Comparison of ENCODE assay signal across 15 cellular contexts in the genomic region with DNA sequence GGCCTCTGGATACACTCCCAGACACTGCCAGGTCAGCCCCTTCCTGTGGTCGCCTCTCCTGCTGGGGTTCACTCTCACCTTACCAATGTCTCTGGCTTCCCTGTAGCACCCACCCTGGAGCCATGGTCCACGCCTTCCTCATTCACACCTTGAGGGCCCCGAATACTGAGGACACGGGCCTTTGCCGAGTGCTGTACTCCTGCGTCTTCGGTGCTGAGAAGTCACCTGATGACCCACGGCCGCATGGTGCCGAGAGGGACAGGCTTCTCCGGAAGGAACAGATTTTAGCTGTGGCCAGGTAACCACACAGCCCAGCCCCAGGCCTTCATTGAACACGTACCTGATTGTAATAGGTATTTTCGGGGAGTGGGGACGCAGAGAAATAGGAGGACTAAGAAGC. TPM values are rescaled to one million over a fixed set of nuclear protein-coding genes. Genes with fewer than 3 reads are reported as not detected.
DNase-seq lines count a peak whose midpoint lies in the region; ATAC-seq and TF ChIP-seq lines count a peak whose summit lies in the region.
"Had no signal": no experiment of that assay in that cellular context is flagged by ENCODE, and none has a peak within 500 bp of the region (broad histone marks: within the 10 kb centered on the region; RNA-seq: fewer than 3 reads in every experiment).

No MANE protein-coding gene starts in this region.

- H3K4me3 ChIP-seq in Caco-2 (ENCODE audit: low read depth, low read length): no peak overlapping the region

- intact Hi-C loops in Caco-2 (cut with micrococcal nuclease; ENCODE audit: unreplicated experiment) (loop anchor here (2.0 kb wide), 1 partner anchor 25 kb away; a partner anchor contains a TSS), cardiac septum (cut with DNase I) (no loop called here)
- intact Hi-C loops in activated T-helper 1 cell treated with anti-CD3 and anti-CD28 coated beads, Interleukin-12 subunit alpha, Interleukin-12 subunit beta, Interleukin-2, Interleukin-4 antibody, amounts not matched to agents 30 ng/mL and 10 ng/mL and 1 ng/mL, durations not matched to agents 14 hours and 24 hours and 36 hours (cut with micrococcal nuclease): loop anchor here (2.0 kb wide), 1 partner anchor 77 kb away; no protein-coding TSS in a partner anchor

- peaks cover 4% of the 10 kb centered on the region for H3K36me3 ChIP-seq in Caco-2 (ENCODE audit: control insufficient read depth, insufficient read depth, low read length)
- H3K36me3 ChIP-seq: SJCRH30 had no signal

- peaks cover 21% of the 10 kb centered on the region for H3K36me3 Mint-ChIP-seq in Caco-2 (ENCODE audit: insufficient read depth, unreplicated experiment)
- peaks cover 9% of the 10 kb centered on the region for H3K36me3 Mint-ChIP-seq in activated T-helper 1 cell treated with anti-CD3 and anti-CD28 coated beads, Interleukin-12 subunit alpha, Interleukin-12 subunit beta, Interleukin-2, Interleukin-4 antibody, amounts not matched to agents 30 ng/mL and 10 ng/mL and 1 ng/mL, durations not matched to agents 14 hours and 24 hours and 36 hours (ENCODE audit: low read depth)
- H3K36me3 Mint-ChIP-seq in naive thymus-derived CD8-positive, alpha-beta T cell: peaks cover 0 to 32% (median 4%) of the 10 kb centered on the region in 3 donors

- no peaks in the 10 kb centered on the region for H3K9me3 Mint-ChIP-seq in Caco-2 (ENCODE audit: unreplicated experiment)
- no peaks in the 10 kb centered on the region for H3K9me3 Mint-ChIP-seq in activated T-helper 1 cell treated with anti-CD3 and anti-CD28 coated beads, Interleukin-12 subunit alpha, Interleukin-12 subunit beta, Interleukin-2, Interleukin-4 antibody, amounts not matched to agents 30 ng/mL and 10 ng/mL and 1 ng/mL, durations not matched to agents 14 hours and 24 hours and 36 hours
- no peaks in the 10 kb centered on the region for H3K9me3 Mint-ChIP-seq in naive thymus-derived CD8-positive, alpha-beta T cell

- BruUV-seq in Caco-2 (replicated peaks; lab: Mats Ljungman, UMichigan): no TSS peak

- peak overlapping the region; percentile 90 for H3K27ac ChIP-seq in C4-2B
- H3K27ac ChIP-seq: SJCRH30 had no signal

- peak overlapping the region; percentile 97 for H3K27ac Mint-ChIP-seq in Caco-2 (ENCODE audit: unreplicated experiment)
- peak overlapping the region; percentile 89 for H3K27ac Mint-ChIP-seq in activated T-helper 1 cell treated with anti-CD3 and anti-CD28 coated beads, Interleukin-12 subunit alpha, Interleukin-12 subunit beta, Interleukin-2, Interleukin-4 antibody, amounts not matched to agents 30 ng/mL and 10 ng/mL and 1 ng/mL, durations not matched to agents 14 hours and 24 hours and 36 hours
- H3K27ac Mint-ChIP-seq in naive thymus-derived CD8-positive, alpha-beta T cell: peak overlapping the region in 8 of 10 donors; percentile 89 to 99 (median 98)

- peaks cover 15% of the 10 kb centered on the region for H3K4me1 ChIP-seq in Caco-2

- H3K27me3 ChIP-seq in Caco-2 (replicated peaks; ENCODE audit: control insufficient read depth, insufficient read depth, low read length): no peaks in the 10 kb centered on the region
- H3K27me3 ChIP-seq: heart left ventricle, SJCRH30, suprapubic skin had no signal

- CTCF ChIA-PET in Caco-2 (lab: Charles Lee): no interaction called here

- peaks cover 7% of the 10 kb centered on the region for H3K4me1 Mint-ChIP-seq in Caco-2 (ENCODE audit: low read depth, unreplicated experiment)
- peaks cover 26% of the 10 kb centered on the region for H3K4me1 Mint-ChIP-seq in activated T-helper 1 cell treated with anti-CD3 and anti-CD28 coated beads, Interleukin-12 subunit alpha, Interleukin-12 subunit beta, Interleukin-2, Interleukin-4 antibody, amounts not matched to agents 30 ng/mL and 10 ng/mL and 1 ng/mL, durations not matched to agents 14 hours and 24 hours and 36 hours (ENCODE audit: low read depth)
- H3K4me1 Mint-ChIP-seq in naive thymus-derived CD8-positive, alpha-beta T cell: peaks cover 12 to 48% (median 41%) of the 10 kb centered on the region in 4 donors

- peak overlapping the region; percentile 92 for H3K4me3 Mint-ChIP-seq in Caco-2 (ENCODE audit: unreplicated experiment)
- peak overlapping the region; percentile 85 for H3K4me3 Mint-ChIP-seq in activated T-helper 1 cell treated with anti-CD3 and anti-CD28 coated beads, Interleukin-12 subunit alpha, Interleukin-12 subunit beta, Interleukin-2, Interleukin-4 antibody, amounts not matched to agents 30 ng/mL and 10 ng/mL and 1 ng/mL, durations not matched to agents 14 hours and 24 hours and 36 hours
- peak overlapping the region; percentile 42 to 95 (median 84) for H3K4me3 Mint-ChIP-seq in naive thymus-derived CD8-positive, alpha-beta T cell

- ATAC-seq in naive thymus-derived CD8-positive, alpha-beta T cell: no peak
- ATAC-seq: heart left ventricle had no signal

- DNase-seq in Caco-2 (no peak), HCEC 1CT (no peak), NCI-H128 (lab: John Stamatoyannopoulos, UW; ENCODE audit: unreplicated experiment) (no peak), cardiac septum (ENCODE audit: low spot score) (no peak), globus pallidus (ENCODE audit: low spot score) (no peak)
- no peak for DNase-seq in activated T-helper 1 cell treated with anti-CD3 and anti-CD28 coated beads, Interleukin-12 subunit alpha, Interleukin-12 subunit beta, Interleukin-2, Interleukin-4 antibody, amounts not matched to agents 30 ng/mL and 10 ng/mL and 1 ng/mL, durations not matched to agents 14 hours and 24 hours and 36 hours (ENCODE audit: low spot score)
- no peak for DNase-seq in naive thymus-derived CD8-positive, alpha-beta T cell
- DNase-seq: activated gamma-delta T cell; cerebellar nuclear complex; NCI-H2081; NK-92 treated with Interleukin-12 subunit alpha and Interleukin-12 subunit beta, amount 100 ng/mL, for 24 hours; SJCRH30 had no signal

- H3K27me3 Mint-ChIP-seq in Caco-2 (ENCODE audit: insufficient read depth, unreplicated experiment): no peaks in the 10 kb centered on the region
- H3K27me3 Mint-ChIP-seq in activated T-helper 1 cell treated with anti-CD3 and anti-CD28 coated beads, Interleukin-12 subunit alpha, Interleukin-12 subunit beta, Interleukin-2, Interleukin-4 antibody, amounts not matched to agents 30 ng/mL and 10 ng/mL and 1 ng/mL, durations not matched to agents 14 hours and 24 hours and 36 hours (ENCODE audit: insufficient read depth): no peaks in the 10 kb centered on the region
- no peaks in the 10 kb centered on the region for H3K27me3 Mint-ChIP-seq in naive thymus-derived CD8-positive, alpha-beta T cell

- POLR2A ChIA-PET in Caco-2 (lab: Charles Lee): no interaction called here
- POLR2A ChIA-PET in naive thymus-derived CD8-positive, alpha-beta T cell (lab: Charles Lee): interaction anchor here (0.6 to 3.4 kb wide), 5 partner anchors 11 to 1289 kb away, joined by 3 to 65 read pairs (median 5); a partner anchor contains a TSS

- no peaks in the 10 kb centered on the region for H3K9me3 ChIP-seq in Caco-2
- H3K9me3 ChIP-seq: heart left ventricle, SJCRH30, suprapubic skin had no signal

- TF ChIP-seq CTCF in C4-2B (conservative IDR thresholded peaks at IDR 0.05): no peak
- no peak for TF ChIP-seq CTCF in Caco-2 (IDR thresholded peaks at IDR 0.05; ENCODE audit: insufficient read depth in 1 of 2, low read depth in 1 of 2, low read length in 1 of 2, severe bottlenecking in 1 of 2, unreplicated experiment in 1 of 2)

RNA-seq across cellular contexts. Expression of a gene that starts 1.6 kb away (rescaled TPM):
- total RNA-seq in Caco-2 (2022) (14.9 and 17.3 TPM in 2 replicates), cardiac septum (12.5 TPM)
- 14.9 and 15.0 TPM in 2 replicates for total RNA-seq in activated T-helper 1 cell treated with anti-CD3 and anti-CD28 coated beads, Interleukin-12 subunit alpha, Interleukin-12 subunit beta, Interleukin-2, Interleukin-4 antibody, amounts not matched to agents 30 ng/mL and 10 ng/mL and 1 ng/mL, durations not matched to agents 14 hours and 24 hours and 36 hours
- 10 to 100 TPM; 12.6 to 14.5 TPM for total RNA-seq in naive thymus-derived CD8-positive, alpha-beta T cell
- polyA plus RNA-seq in naive thymus-derived CD8-positive, alpha-beta T cell: 10 to 100 TPM; 10.1 to 21.8 (median 19.3) TPM

RNA-seq across cellular contexts. Expression of a gene that starts 24.6 kb away (rescaled TPM):
- total RNA-seq in Caco-2 (2022) (49.3 and 56.4 TPM in 2 replicates), cardiac septum (39.5 TPM)
- total RNA-seq in activated T-helper 1 cell treated with anti-CD3 and anti-CD28 coated beads, Interleukin-12 subunit alpha, Interleukin-12 subunit beta, Interleukin-2, Interleukin-4 antibody, amounts not matched to agents 30 ng/mL and 10 ng/mL and 1 ng/mL, durations not matched to agents 14 hours and 24 hours and 36 hours: 40.8 TPM in 2 replicates
- 10 to 100 TPM; 41.9 to 45.7 TPM for total RNA-seq in naive thymus-derived CD8-positive, alpha-beta T cell
- polyA plus RNA-seq in naive thymus-derived CD8-positive, alpha-beta T cell: 1 to 10 TPM; 2.2 to 8.5 (median 3.3) TPM

RNA-seq across cellular contexts. Expression of a gene that starts 25.9 kb away (rescaled TPM):
- total RNA-seq in Caco-2 (2022): 59.0 and 66.7 TPM in 2 replicates
- 71.7 and 76.2 TPM in 2 replicates for total RNA-seq in activated T-helper 1 cell treated with anti-CD3 and anti-CD28 coated beads, Interleukin-12 subunit alpha, Interleukin-12 subunit beta, Interleukin-2, Interleukin-4 antibody, amounts not matched to agents 30 ng/mL and 10 ng/mL and 1 ng/mL, durations not matched to agents 14 hours and 24 hours and 36 hours
- total RNA-seq in naive thymus-derived CD8-positive, alpha-beta T cell: 100 to 1,000 TPM; 320 to 336 TPM
- 10 to 100 TPM; 38.1 to 49.7 (median 42.0) TPM for polyA plus RNA-seq in naive thymus-derived CD8-positive, alpha-beta T cell
- 9.4 TPM for total RNA-seq in cardiac septum

RNA-seq across cellular contexts. Expression of a gene that starts 35.5 kb away (rescaled TPM):
- 72.7 and 84.3 TPM in 2 replicates for total RNA-seq in Caco-2 (2022)
- 72.3 and 80.2 TPM in 2 replicates for total RNA-seq in activated T-helper 1 cell treated with anti-CD3 and anti-CD28 coated beads, Interleukin-12 subunit alpha, Interleukin-12 subunit beta, Interleukin-2, Interleukin-4 antibody, amounts not matched to agents 30 ng/mL and 10 ng/mL and 1 ng/mL, durations not matched to agents 14 hours and 24 hours and 36 hours
- 10 to 100 TPM; 45.8 to 48.6 TPM for total RNA-seq in naive thymus-derived CD8-positive, alpha-beta T cell
- polyA plus RNA-seq in naive thymus-derived CD8-positive, alpha-beta T cell: 1 to 10 TPM; 1.0 to 1.7 (median 1.4) TPM
- 79.8 TPM for total RNA-seq in cardiac septum

RNA-seq across cellular contexts. Expression of a gene that starts 40.7 kb away (rescaled TPM):
- total RNA-seq in Caco-2 (2022) (not detected in 2 replicates), cardiac septum (not detected)
- total RNA-seq in activated T-helper 1 cell treated with anti-CD3 and anti-CD28 coated beads, Interleukin-12 subunit alpha, Interleukin-12 subunit beta, Interleukin-2, Interleukin-4 antibody, amounts not matched to agents 30 ng/mL and 10 ng/mL and 1 ng/mL, durations not matched to agents 14 hours and 24 hours and 36 hours: 0.12 TPM in 1 of 2 replicates, not detected in the other
- total RNA-seq in naive thymus-derived CD8-positive, alpha-beta T cell: under 1 TPM in 1 of 2 experiments, not detected in 1; 0.33 TPM
- polyA plus RNA-seq in naive thymus-derived CD8-positive, alpha-beta T cell: not detected
- total RNA-seq: suprapubic skin had no signal
